ENCODE assay signal across 9 cellular contexts in the genomic region with DNA sequence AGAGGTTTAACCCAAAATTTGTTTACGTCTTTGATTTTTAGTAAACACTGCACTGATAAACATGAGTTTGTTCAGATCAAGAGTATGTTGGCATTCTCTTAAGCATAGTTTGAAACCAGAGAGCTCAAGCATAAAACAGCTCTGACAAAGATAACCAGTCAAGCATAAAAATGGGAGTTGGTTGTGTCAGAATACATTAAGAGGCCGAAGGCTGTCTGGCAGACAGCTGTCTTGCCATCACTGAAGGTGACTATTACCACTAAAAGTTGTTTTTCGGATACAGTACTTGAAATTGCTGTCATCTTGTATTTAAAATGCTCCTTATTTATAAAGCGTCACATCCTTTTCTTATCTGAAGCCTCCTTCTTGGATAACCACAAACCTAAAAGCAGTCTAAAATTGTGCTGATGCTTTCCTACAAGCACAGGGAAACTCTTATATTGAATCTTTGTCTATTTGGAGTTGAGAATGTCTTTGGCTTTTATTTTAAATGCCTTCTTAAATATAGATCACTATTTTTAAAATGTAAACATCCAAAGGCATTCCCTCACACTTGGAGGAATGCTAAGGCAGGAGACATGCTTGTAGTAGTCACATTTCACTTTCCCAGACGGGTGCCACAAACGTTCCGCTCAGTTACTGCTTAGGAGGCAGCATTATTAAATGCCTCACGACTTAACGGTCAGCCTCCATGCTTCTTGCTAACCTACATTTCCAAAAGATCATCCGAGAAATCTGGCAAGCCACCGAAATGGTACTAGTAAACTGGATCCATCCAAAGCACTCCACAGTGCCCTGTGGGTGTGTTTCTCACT. TPM values are rescaled to one million over a fixed set of nuclear protein-coding genes. Genes with fewer than 3 reads are reported as not detected.
A peak's percentile ranks its signal among the peaks of the same experiment; 100 is the strongest.
DNase-seq lines count a peak whose midpoint lies in the region; ATAC-seq, FAIRE-seq and TF ChIP-seq lines count a peak whose summit lies in the region.
"Had no signal": no experiment of that assay in that cellular context is flagged by ENCODE, and none has a peak within 500 bp of the region (broad histone marks: within the 10 kb centered on the region; RNA-seq: fewer than 3 reads in every experiment).

No MANE protein-coding gene starts in this region.

- peaks cover 3 to 5% (median 4%) of the 10 kb centered on the region in 4 experiments; a peak in 3 of 7 replicates for H3K4me1 ChIP-seq in H1 (replicated peaks in 1 of 4; ENCODE audit: control insufficient read depth in 3 of 4, insufficient read depth in 4 of 4, low read length in 3 of 4)
- H3K4me1 ChIP-seq: pancreas had no signal

- peak overlapping the region; percentile 62 to 83 for H3K4me2 ChIP-seq in H1 (ENCODE audit: insufficient read depth in 1 of 2, low read depth in 2 of 2, low read length in 2 of 2)

- no peak overlapping the region for H3K56ac ChIP-seq in H1 (replicated peaks; ENCODE audit: insufficient read length, low read depth, low read length)

- no peak overlapping the region for H2BK120ac ChIP-seq in H1 (replicated peaks; ENCODE audit: low read depth, low read length)

- H3K27me3 Mint-ChIP-seq in neural crest cell (ENCODE audit: low read depth): peaks cover 54% of the 10 kb centered on the region
- peaks cover 55% of the 10 kb centered on the region for H3K27me3 Mint-ChIP-seq in activated CD4-positive, alpha-beta memory T cell treated with anti-CD3 and anti-CD28 coated beads for 36 hours

- no peak overlapping the region for H3K14ac ChIP-seq in H1 (ENCODE audit: insufficient read length)

- H3K4me3 ChIP-seq in H1 (ENCODE audit: extremely low read depth in 1 of 4, insufficient read depth in 2 of 4, low read depth in 3 of 4, low read length in 4 of 4): peak overlapping the region; percentile 55 to 86 (median 72)

- H3K36me3 ChIP-seq in H1 (ENCODE audit: control insufficient read depth in 2 of 4, insufficient read depth in 4 of 4, low read length in 3 of 4): no peaks in the 10 kb centered on the region
- H3K36me3 ChIP-seq: pancreas had no signal

- no peaks in the 10 kb centered on the region for H3K79me1 ChIP-seq in H1 (ENCODE audit: low read depth, low read length)

- H3K4ac ChIP-seq in H1 (replicated peaks; ENCODE audit: insufficient read length, low read depth, low read length): no peak overlapping the region

- no peak overlapping the region for H2BK20ac ChIP-seq in H1 (ENCODE audit: low read length)

- no peak overlapping the region for H3K9ac ChIP-seq in H1 (replicated peaks in 1 of 4; ENCODE audit: extremely low read depth in 1 of 4, low read depth in 3 of 4, low read length in 3 of 4)

- no peak overlapping the region for H3K18ac ChIP-seq in H1 (ENCODE audit: extremely low read depth, low read length)

- H2AK5ac ChIP-seq in H1 (ENCODE audit: low read depth, low read length): no peak overlapping the region

- H2BK12ac ChIP-seq in H1 (ENCODE audit: low read depth, low read length): no peak overlapping the region

- TF ChIP-seq EP300 in H1 (IDR thresholded peaks at IDR 0.05; ENCODE audit: borderline replicate concordance in 1 of 2, low read depth in 2 of 2, low read length in 2 of 2): no peak

- FAIRE-seq in H1 (lab: Jason Lieb, UNC): no peak
- FAIRE-seq: pancreas had no signal

- peaks cover 10% of the 10 kb centered on the region; the same call in 1 of the 2 replicates for H3K23me2 ChIP-seq in H1 (ENCODE audit: low read depth, low read length)

- H4K91ac ChIP-seq in H1 (replicated peaks; ENCODE audit: insufficient read length, low read length): no peak overlapping the region

- no peaks in the 10 kb centered on the region for H3K9me3 ChIP-seq in H1 (ENCODE audit: insufficient read depth in 2 of 2, low read depth in 1 of 2, low read length in 1 of 2)
- H3K9me3 ChIP-seq: pancreas had no signal

- H4K8ac ChIP-seq in H1 (ENCODE audit: extremely low read depth, insufficient read depth, low read length): no peak overlapping the region

- no peak for ATAC-seq in GM21825 (IDR thresholded peaks at IDR 0.05; ENCODE audit: unreplicated experiment)

- WGBS in H1 (ENCODE audit: extremely low coverage in 1 of 2, insufficient coverage in 1 of 2, insufficient read length in 1 of 2, insufficient replicate concordance in 2 of 2, low coverage in 1 of 2, low lambda C conversion rate in 2 of 2, missing lambda C conversion rate in 1 of 2), 2 experiments: 50% methylated on average over 11 of the region's 11 CpGs; no CpG with 5 or more reads in 1 of the 2 experiments

- H3K9me3 Mint-ChIP-seq in neural crest cell: no peaks in the 10 kb centered on the region
- no peaks in the 10 kb centered on the region for H3K9me3 Mint-ChIP-seq in activated CD4-positive, alpha-beta memory T cell treated with anti-CD3 and anti-CD28 coated beads for 36 hours

- DNase-seq in DMS114 treated with DMSO at 0.1 percent for 48 hours (lab: John Stamatoyannopoulos, UW; ENCODE audit: unreplicated experiment) (peak; percentile 15), NCI-H345 treated with DMSO at 0.1 percent for 48 hours (lab: John Stamatoyannopoulos, UW; ENCODE audit: unreplicated experiment) (peak; percentile 33), H1 (ENCODE audit: low read depth in 1 of 2, low spot score in 2 of 2) (no peak), neural crest cell (ENCODE audit: low read depth, low spot score) (no peak), T-helper 1 cell (no peak)
- no peak for DNase-seq in activated CD4-positive, alpha-beta memory T cell treated with anti-CD3 and anti-CD28 coated beads for 36 hours
- no peak for DNase-seq in activated CD4-positive, alpha-beta T cell treated with anti-CD3 and anti-CD28 coated beads, Interleukin-2, amount 50 U/mL, for 48 hours

- POLR2A ChIA-PET in H1 (lab: Charles Lee; ENCODE audit: partially characterized antibody): no interaction called here
- POLR2A ChIA-PET in activated CD4-positive, alpha-beta memory T cell treated with anti-CD3 and anti-CD28 coated beads for 36 hours (lab: Charles Lee): no interaction called here

- TF ChIP-seq CTCF in H1 (IDR thresholded peaks at IDR 0.05; ENCODE audit: control extremely low read depth in 1 of 3, insufficient read depth in 1 of 3, low read depth in 1 of 3, low read length in 3 of 3) (no peak), neural crest cell (conservative IDR thresholded peaks at IDR 0.05) (no peak)

- H3K27ac ChIP-seq in H1 (ENCODE audit: low read depth, low read length): no peak overlapping the region

- no peak overlapping the region for H3K23ac ChIP-seq in H1 (ENCODE audit: insufficient read length)

- H3K27ac Mint-ChIP-seq in neural crest cell (ENCODE audit: unreplicated experiment): no peak overlapping the region
- H3K27ac Mint-ChIP-seq in activated CD4-positive, alpha-beta memory T cell treated with anti-CD3 and anti-CD28 coated beads for 36 hours: no peak overlapping the region

- TF ChIP-seq POLR2A in H1 (IDR thresholded peaks at IDR 0.05; ENCODE audit: control extremely low read depth in 1 of 2, low read depth in 2 of 2, low read length in 2 of 2): no peak

- no peak overlapping the region for H2AFZ ChIP-seq in H1 (ENCODE audit: low read length)

- H3K4me1 Mint-ChIP-seq in neural crest cell: peaks cover 16% of the 10 kb centered on the region
- H3K4me1 Mint-ChIP-seq in activated CD4-positive, alpha-beta memory T cell treated with anti-CD3 and anti-CD28 coated beads for 36 hours (ENCODE audit: low read depth): peaks cover 3% of the 10 kb centered on the region

- no peaks in the 10 kb centered on the region for H4K20me1 ChIP-seq in H1 (replicated peaks in 1 of 2; ENCODE audit: control insufficient read depth in 1 of 2, insufficient read depth in 2 of 2, low read length in 2 of 2)

- H3K27me3 ChIP-seq in H1 (replicated peaks in 1 of 4; ENCODE audit: control insufficient read depth in 3 of 4, extremely low read depth in 1 of 4, insufficient read depth in 3 of 4, low read length in 3 of 4): peaks cover 1 to 20% (median 16%) of the 10 kb centered on the region in 4 experiments

- no peaks in the 10 kb centered on the region for H3K36me3 Mint-ChIP-seq in neural crest cell (ENCODE audit: low read depth)
- H3K36me3 Mint-ChIP-seq in activated CD4-positive, alpha-beta memory T cell treated with anti-CD3 and anti-CD28 coated beads for 36 hours: no peaks in the 10 kb centered on the region

- peak overlapping the region; percentile 89 for H3K4me3 Mint-ChIP-seq in neural crest cell
- no peak overlapping the region for H3K4me3 Mint-ChIP-seq in activated CD4-positive, alpha-beta memory T cell treated with anti-CD3 and anti-CD28 coated beads for 36 hours

- H2BK5ac ChIP-seq in H1 (ENCODE audit: low read depth, low read length): no peak overlapping the region

- intact Hi-C loops in activated CD4-positive, alpha-beta memory T cell treated with anti-CD3 and anti-CD28 coated beads for 36 hours (cut with micrococcal nuclease): no loop called here

- no peak overlapping the region for H4K5ac ChIP-seq in H1 (ENCODE audit: insufficient read length, low read depth, low read length)

- H2BK15ac ChIP-seq in H1 (ENCODE audit: low read length): no peak overlapping the region

- TF ChIP-seq RAD21 in H1 (IDR thresholded peaks at IDR 0.05 in 1 of 2, conservative IDR thresholded peaks at IDR 0.05 in 1 of 2; ENCODE audit: low read depth in 2 of 2, low read length in 2 of 2): no peak

- H3K79me2 ChIP-seq in H1 (ENCODE audit: control insufficient read depth in 1 of 2, insufficient read depth in 2 of 2, low read length in 2 of 2): no peaks in the 10 kb centered on the region

- CTCF ChIA-PET in H1 (lab: Charles Lee; ENCODE audit: partially characterized antibody): interaction anchor here (2.4 kb wide), 1 partner anchor 60 kb away, joined by 5 read pairs; no protein-coding TSS in a partner anchor
- CTCF ChIA-PET in activated CD4-positive, alpha-beta memory T cell treated with anti-CD3 and anti-CD28 coated beads for 36 hours (lab: Charles Lee): no interaction called here

TF ChIP-seq in H1, 55 proteins besides CTCF, POLR2A, EP300 and RAD21:
- TF ChIP-seq CTBP2 (IDR thresholded peaks at IDR 0.05; ENCODE audit: borderline replicate concordance, insufficient read depth, insufficient read length, low read length) (no peak), NRF1 (IDR thresholded peaks at IDR 0.05; ENCODE audit: low read depth, low read length) (no peak), SUZ12 (IDR thresholded peaks at IDR 0.05; ENCODE audit: low read length) (0 out of 2 replicates have a peak, but pooled peaks have one; percentile 15)
TF ChIP-seq in H1: peak in this region for 1.

RNA-seq across cellular contexts. Expression of a gene that starts 1.6 kb away (rescaled TPM):
- 1.0 and 1.4 TPM in 2 replicates for total RNA-seq in H1 (2021; fragmentation: NEBNext Ultra II Directional; extraction: Animal tissue kit (Norgen Biotek cat#: 25700))
- polyA plus RNA-seq in H1 (2011; rRNA removed): 0.39 and 0.45 TPM in 2 replicates
- 0.27 TPM for polyA plus RNA-seq in H1 (2011; cell fraction: cytosol; rRNA removed)
- 1.4 TPM for polyA plus RNA-seq in H1 (2011; cell fraction: nucleus; rRNA removed)
- polyA plus RNA-seq in H1 (2012, experiment 1 of 2): 0.45 to 0.81 TPM (median 0.50 TPM) in 4 replicates
- 0.07 TPM for polyA plus RNA-seq in H1 (2012, experiment 2 of 2)
- 0.41 TPM for polyA plus RNA-seq in H1 (2013, experiment 1 of 2)
- polyA plus RNA-seq in H1 (2013, experiment 2 of 2): 0.52 TPM
- 0.76 and 0.88 TPM in 2 replicates for polyA minus RNA-seq in H1 (2011; rRNA and poly(A)+ RNA removed)
- 0.44 TPM for polyA minus RNA-seq in H1 (2011; cell fraction: cytosol; rRNA and poly(A)+ RNA removed)
- polyA minus RNA-seq in H1 (2011; cell fraction: nucleus; rRNA and poly(A)+ RNA removed): 0.90 TPM
- 2.2 and 2.6 TPM in 2 replicates for total RNA-seq in neural crest cell
- not detected for total RNA-seq in activated CD4-positive, alpha-beta memory T cell treated with anti-CD3 and anti-CD28 coated beads for 36 hours

Comparison
In these comparisons a context has a peak if more than half of its experiments do, and no peak if none do; other contexts are left out.
1. DNase-seq: peak in DMS114 treated with DMSO at 0.1 percent for 48 hours (single experiment) and NCI-H345 treated with DMSO at 0.1 percent for 48 hours (single experiment); none in H1 (0 of 2), neural crest cell (single experiment), T-helper 1 cell (0 of 5), activated CD4-positive, alpha-beta memory T cell treated with anti-CD3 and anti-CD28 coated beads for 36 hours (single experiment) and activated CD4-positive, alpha-beta T cell treated with anti-CD3 and anti-CD28 coated beads, Interleukin-2, amount 50 U/mL, for 48 hours (0 of 2).